ENCODE assay signal across 8 cellular contexts in the genomic region with DNA sequence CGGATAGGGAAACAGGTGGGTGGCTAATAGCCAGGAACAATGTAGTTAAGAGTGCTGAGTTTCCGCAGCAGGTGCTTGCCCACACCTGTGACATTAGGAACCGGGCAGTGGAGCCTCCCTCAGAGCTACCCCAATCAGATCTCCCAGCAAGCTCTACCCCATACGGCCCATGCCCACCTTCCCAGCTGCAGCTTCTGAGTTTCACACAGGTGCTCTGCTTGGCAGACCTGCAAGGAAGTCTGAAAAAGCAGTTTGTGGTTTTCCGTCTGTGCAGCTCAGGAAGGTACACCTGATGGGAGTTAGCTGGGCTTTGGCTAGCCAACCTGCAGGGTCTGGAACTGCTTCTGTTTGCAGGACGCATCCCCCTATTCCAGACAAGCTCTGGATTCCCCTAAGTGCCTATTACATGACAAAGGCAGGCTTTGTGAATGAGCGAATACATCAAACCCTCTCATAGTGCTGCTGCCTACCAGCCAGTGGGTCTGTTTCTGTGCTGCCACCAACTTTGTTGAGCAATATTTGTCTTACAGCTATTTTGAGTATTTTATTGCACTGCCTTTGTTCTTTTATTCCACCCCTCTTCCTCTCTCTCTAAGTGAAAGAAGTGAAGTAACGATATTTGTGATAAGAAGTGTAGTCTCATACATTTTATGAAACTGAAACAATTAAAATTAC. TPM values are rescaled to one million over a fixed set of nuclear protein-coding genes. Genes with fewer than 3 reads are reported as not detected.
A peak's percentile ranks its signal among the peaks of the same experiment; 100 is the strongest.
DNase-seq lines count a peak whose midpoint lies in the region; ATAC-seq and TF ChIP-seq lines count a peak whose summit lies in the region.

No MANE protein-coding gene starts in this region.

- peaks cover 44% of the 10 kb centered on the region for H3K4me1 Mint-ChIP-seq in CD14-positive monocyte
- peaks cover 35% of the 10 kb centered on the region for H3K4me1 Mint-ChIP-seq in dendritic cell treated with granulocyte-macrophage colony-stimulating factor and Interleukin-4, amounts not matched to agents 40 ng/mL and 50 ng/mL, for 4 days (ENCODE audit: low read depth)

- H3K36me3 ChIP-seq in thymus (ENCODE audit: control insufficient read depth, insufficient read depth) = no peaks in the 10 kb centered on the region

- no peak for DNase-seq in CD14-positive monocyte (ENCODE audit: low spot score)
- peak; percentile 71 for DNase-seq in NCI-H345 (lab: John Stamatoyannopoulos, UW)
- no peak for DNase-seq in effector CD4-positive, alpha-beta T cell
- DNase-seq in activated CD4-positive, alpha-beta T cell treated with anti-CD3 and anti-CD28 coated beads, Interleukin-2, amount 50 U/mL, for 4 hours = no peak
- DNase-seq in epidermal melanocyte (ENCODE audit: insufficient read length, low spot score) = no peak

- peak overlapping the region in 2 of 7 donors; percentile 11 to 48 for H3K27ac Mint-ChIP-seq in CD14-positive monocyte
- peak overlapping the region; percentile 55 for H3K27ac Mint-ChIP-seq in dendritic cell treated with granulocyte-macrophage colony-stimulating factor and Interleukin-4, amounts not matched to agents 40 ng/mL and 50 ng/mL, for 4 days

- H3K4me3 Mint-ChIP-seq in CD14-positive monocyte = peak overlapping the region; percentile 39 to 62
- H3K4me3 Mint-ChIP-seq in dendritic cell treated with granulocyte-macrophage colony-stimulating factor and Interleukin-4, amounts not matched to agents 40 ng/mL and 50 ng/mL, for 4 days = no peak overlapping the region

- H3K36me3 Mint-ChIP-seq in CD14-positive monocyte = peaks cover 0 to 7% of the 10 kb centered on the region in 2 donors
- H3K36me3 Mint-ChIP-seq in dendritic cell treated with granulocyte-macrophage colony-stimulating factor and Interleukin-4, amounts not matched to agents 40 ng/mL and 50 ng/mL, for 4 days (ENCODE audit: low read depth) = peaks cover 64% of the 10 kb centered on the region

- no peak overlapping the region for H3K4me3 ChIP-seq in thymus (ENCODE audit: low read length)

- peak overlapping the region; percentile 1 for H3K27ac ChIP-seq in thymus (ENCODE audit: low read depth)

- intact Hi-C loops in CD14-positive monocyte (cut with micrococcal nuclease) = no loop called here
- intact Hi-C loops in dendritic cell treated with granulocyte-macrophage colony-stimulating factor and Interleukin-4, amounts not matched to agents 40 ng/mL and 50 ng/mL, for 4 days (cut with micrococcal nuclease) = loop anchor here (2.0 kb wide), 1 partner anchor 31 kb away; no protein-coding TSS in a partner anchor

- peak; percentile 41 for ATAC-seq in GM21447 (IDR thresholded peaks at IDR 0.05; ENCODE audit: unreplicated experiment)

- no peak for TF ChIP-seq CTCF in CD14-positive monocyte (IDR thresholded peaks at IDR 0.05)

- 2% methylated on average over 8 of the region's 8 CpGs for WGBS in thymus

- H3K27me3 ChIP-seq in thymus (ENCODE audit: control insufficient read depth, insufficient read depth) = no peaks in the 10 kb centered on the region

- peaks cover 23% of the 10 kb centered on the region for H3K4me1 ChIP-seq in thymus (ENCODE audit: control insufficient read depth, insufficient read depth, low read length)

- H3K27me3 Mint-ChIP-seq in CD14-positive monocyte (ENCODE audit: low read depth in 3 of 3) = no peaks in the 10 kb centered on the region
- H3K27me3 Mint-ChIP-seq in dendritic cell treated with granulocyte-macrophage colony-stimulating factor and Interleukin-4, amounts not matched to agents 40 ng/mL and 50 ng/mL, for 4 days = no peaks in the 10 kb centered on the region

- H3K9me3 Mint-ChIP-seq in CD14-positive monocyte = no peaks in the 10 kb centered on the region
- no peaks in the 10 kb centered on the region for H3K9me3 Mint-ChIP-seq in dendritic cell treated with granulocyte-macrophage colony-stimulating factor and Interleukin-4, amounts not matched to agents 40 ng/mL and 50 ng/mL, for 4 days

- no peaks in the 10 kb centered on the region for H3K9me3 ChIP-seq in thymus (ENCODE audit: control insufficient read depth)

RNA-seq across cellular contexts. Expression of a gene that starts 24.7 kb away (rescaled TPM):
- polyA plus RNA-seq in CD14-positive monocyte = 1 to 10 TPM; 2.5 to 2.8 TPM
- polyA plus RNA-seq in thymus = 13.3 TPM

RNA-seq across cellular contexts. Expression of a gene that starts 42.3 kb away (rescaled TPM):
- polyA plus RNA-seq in CD14-positive monocyte (1 to 10 TPM; 4.4 to 4.5 TPM), thymus (4.9 TPM)
